1 cellular context compared by ENCODE assay signal in the genomic region with DNA sequence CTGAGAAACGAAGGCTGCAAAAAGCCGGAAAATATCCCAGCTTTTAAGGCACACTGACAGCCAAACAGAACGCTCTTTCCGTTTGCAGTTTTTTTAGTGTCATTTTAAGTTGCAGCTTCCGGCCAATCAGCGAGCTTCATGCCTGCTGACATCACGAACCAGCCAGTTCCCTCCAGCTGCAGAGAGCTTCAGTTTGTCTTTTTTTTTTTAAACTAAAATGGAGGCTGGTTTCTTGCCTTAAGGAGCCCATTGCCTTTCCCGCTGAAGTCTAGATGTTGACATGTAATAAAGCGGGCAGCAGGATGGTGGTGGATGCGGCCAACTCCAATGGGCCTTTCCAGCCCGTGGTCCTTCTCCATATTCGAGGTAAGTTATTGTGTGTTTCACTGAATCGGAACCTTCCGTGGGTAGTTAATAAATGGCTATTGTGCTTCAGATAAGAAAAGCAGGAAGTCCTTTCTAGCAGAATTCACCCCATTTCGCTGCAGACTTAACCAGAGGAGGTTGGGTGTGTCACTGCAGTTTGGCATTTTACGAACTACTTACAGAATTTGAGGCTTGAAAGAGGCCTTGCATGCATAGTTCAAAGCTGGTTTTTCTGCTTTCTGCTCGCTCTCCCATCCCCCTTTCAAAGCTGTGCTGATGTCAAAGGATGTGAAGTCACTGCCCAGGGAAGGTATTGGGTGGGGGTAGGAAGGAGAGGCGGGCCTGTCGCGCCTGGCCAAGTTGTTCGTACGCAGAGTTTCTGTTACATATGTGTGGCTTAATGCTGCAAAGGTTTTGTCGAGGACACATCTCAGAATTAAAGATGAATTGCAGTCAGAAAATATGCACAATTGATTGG.
TF ChIP-seq lines count a peak whose summit lies in the region.

No MANE protein-coding gene starts in this region.

TF ChIP-seq in HepG2, 621 proteins besides CTCF, POLR2A, EP300 and RAD21 (continued from another document):
- TF ChIP-seq, protein P1, sequence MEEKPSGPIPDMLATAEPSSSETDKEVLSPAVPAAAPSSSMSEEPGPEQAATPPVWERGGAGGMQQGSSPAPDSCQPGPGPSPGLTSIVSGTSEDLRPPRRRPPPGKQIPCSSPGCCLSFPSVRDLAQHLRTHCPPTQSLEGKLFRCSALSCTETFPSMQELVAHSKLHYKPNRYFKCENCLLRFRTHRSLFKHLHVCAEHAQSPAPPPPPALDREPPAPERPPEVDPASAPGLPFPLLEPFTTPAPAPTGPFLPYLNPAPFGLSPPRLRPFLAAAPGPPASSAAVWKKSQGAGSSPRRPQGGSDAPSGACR (CRISPR knock-in tag; IDR thresholded peaks at IDR 0.05), result no peak
- TF ChIP-seq POGZ (CRISPR knock-in tag; IDR thresholded peaks at IDR 0.05), result peak; percentile 66
- no peak for TF ChIP-seq NFE2 (CRISPR knock-in tag; IDR thresholded peaks at IDR 0.05)
- TF ChIP-seq, protein P2, sequence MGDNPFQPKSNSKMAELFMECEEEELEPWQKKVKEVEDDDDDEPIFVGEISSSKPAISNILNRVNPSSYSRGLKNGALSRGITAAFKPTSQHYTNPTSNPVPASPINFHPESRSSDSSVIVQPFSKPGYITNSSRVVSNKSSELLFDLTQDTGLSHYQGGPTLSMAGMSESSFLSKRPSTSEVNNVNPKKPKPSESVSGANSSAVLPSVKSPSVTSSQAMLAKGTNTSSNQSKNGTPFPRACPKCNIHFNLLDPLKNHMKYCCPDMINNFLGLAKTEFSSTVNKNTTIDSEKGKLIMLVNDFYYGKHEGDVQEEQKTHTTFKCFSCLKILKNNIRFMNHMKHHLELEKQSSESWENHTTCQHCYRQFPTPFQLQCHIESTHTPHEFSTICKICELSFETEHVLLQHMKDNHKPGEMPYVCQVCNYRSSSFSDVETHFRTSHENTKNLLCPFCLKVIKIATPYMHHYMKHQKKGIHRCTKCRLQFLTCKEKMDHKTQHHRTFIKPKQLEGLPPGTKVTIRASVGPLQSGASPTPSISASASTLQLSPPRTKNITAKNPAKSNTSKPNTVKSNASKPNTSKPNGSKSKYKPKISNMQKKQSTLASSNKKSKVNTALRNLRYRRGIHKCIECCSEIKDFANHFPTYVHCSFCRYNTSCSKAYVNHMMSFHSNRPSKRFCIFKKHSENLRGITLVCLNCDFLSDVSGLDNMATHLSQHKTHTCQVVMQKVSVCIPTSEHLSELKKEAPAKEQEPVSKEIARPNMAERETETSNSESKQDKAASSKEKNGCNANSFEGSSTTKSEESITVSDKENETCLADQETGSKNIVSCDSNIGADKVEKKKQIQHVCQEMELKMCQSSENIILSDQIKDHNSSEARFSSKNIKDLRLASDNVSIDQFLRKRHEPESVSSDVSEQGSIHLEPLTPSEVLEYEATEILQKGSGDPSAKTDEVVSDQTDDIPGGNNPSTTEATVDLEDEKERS (CRISPR knock-in tag; IDR thresholded peaks at IDR 0.05), result no peak
- TF ChIP-seq, protein P3, sequence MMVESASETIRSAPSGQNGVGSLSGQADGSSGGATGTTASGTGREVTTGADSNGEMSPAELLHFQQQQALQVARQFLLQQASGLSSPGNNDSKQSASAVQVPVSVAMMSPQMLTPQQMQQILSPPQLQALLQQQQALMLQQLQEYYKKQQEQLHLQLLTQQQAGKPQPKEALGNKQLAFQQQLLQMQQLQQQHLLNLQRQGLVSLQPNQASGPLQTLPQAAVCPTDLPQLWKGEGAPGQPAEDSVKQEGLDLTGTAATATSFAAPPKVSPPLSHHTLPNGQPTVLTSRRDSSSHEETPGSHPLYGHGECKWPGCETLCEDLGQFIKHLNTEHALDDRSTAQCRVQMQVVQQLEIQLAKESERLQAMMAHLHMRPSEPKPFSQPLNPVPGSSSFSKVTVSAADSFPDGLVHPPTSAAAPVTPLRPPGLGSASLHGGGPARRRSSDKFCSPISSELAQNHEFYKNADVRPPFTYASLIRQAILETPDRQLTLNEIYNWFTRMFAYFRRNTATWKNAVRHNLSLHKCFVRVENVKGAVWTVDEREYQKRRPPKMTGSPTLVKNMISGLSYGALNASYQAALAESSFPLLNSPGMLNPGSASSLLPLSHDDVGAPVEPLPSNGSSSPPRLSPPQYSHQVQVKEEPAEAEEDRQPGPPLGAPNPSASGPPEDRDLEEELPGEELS (CRISPR knock-in tag; IDR thresholded peaks at IDR 0.05), result 0 out of 2 replicates have a peak, but pooled peaks have one; percentile 55
- no peak for TF ChIP-seq ZNF558 (CRISPR knock-in tag; IDR thresholded peaks at IDR 0.05; ENCODE audit: borderline replicate concordance)
- TF ChIP-seq ZFP37 (CRISPR knock-in tag; IDR thresholded peaks at IDR 0.05; ENCODE audit: borderline replicate concordance), result peak; percentile 34; the same call in 1 of the 2 replicates
- TF ChIP-seq ESRRA (CRISPR knock-in tag; IDR thresholded peaks at IDR 0.05; ENCODE audit: low read depth), result no peak
- TF ChIP-seq, protein P4, sequence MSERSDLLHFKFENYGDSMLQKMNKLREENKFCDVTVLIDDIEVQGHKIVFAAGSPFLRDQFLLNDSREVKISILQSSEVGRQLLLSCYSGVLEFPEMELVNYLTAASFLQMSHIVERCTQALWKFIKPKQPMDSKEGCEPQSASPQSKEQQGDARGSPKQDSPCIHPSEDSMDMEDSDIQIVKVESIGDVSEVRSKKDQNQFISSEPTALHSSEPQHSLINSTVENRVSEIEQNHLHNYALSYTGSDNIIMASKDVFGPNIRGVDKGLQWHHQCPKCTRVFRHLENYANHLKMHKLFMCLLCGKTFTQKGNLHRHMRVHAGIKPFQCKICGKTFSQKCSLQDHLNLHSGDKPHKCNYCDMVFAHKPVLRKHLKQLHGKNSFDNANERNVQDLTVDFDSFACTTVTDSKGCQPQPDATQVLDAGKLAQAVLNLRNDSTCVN (CRISPR knock-in tag; IDR thresholded peaks at IDR 0.05; ENCODE audit: borderline replicate concordance), result no peak; the same call in 1 of the 2 replicates
- TF ChIP-seq TOE1 (CRISPR knock-in tag; IDR thresholded peaks at IDR 0.05), result no peak; the same call in 1 of the 2 replicates
- no peak for TF ChIP-seq ZNF263 (CRISPR knock-in tag; IDR thresholded peaks at IDR 0.05)
- 0 out of 2 replicates have a peak, but pooled peaks have one; percentile 48 for TF ChIP-seq ZNF274 (CRISPR knock-in tag; IDR thresholded peaks at IDR 0.05)
- no peak for TF ChIP-seq ZBTB1 (CRISPR knock-in tag; IDR thresholded peaks at IDR 0.05; ENCODE audit: borderline replicate concordance)
- TF ChIP-seq IRX3 (CRISPR knock-in tag; IDR thresholded peaks at IDR 0.05; ENCODE audit: borderline replicate concordance, low read depth), result peak; percentile 57; the same call in 1 of the 2 replicates
- TF ChIP-seq SRF (IDR thresholded peaks at IDR 0.05; ENCODE audit: low read depth, low read length), result no peak
- no peak for TF ChIP-seq ZNF264 (CRISPR knock-in tag; IDR thresholded peaks at IDR 0.05)
- no peak; the same call in 1 of the 2 replicates for TF ChIP-seq ISL2 (CRISPR knock-in tag; IDR thresholded peaks at IDR 0.05)
- TF ChIP-seq CBX1 (IDR thresholded peaks at IDR 0.05; ENCODE audit: low read depth), result no peak
- TF ChIP-seq, protein P5, sequence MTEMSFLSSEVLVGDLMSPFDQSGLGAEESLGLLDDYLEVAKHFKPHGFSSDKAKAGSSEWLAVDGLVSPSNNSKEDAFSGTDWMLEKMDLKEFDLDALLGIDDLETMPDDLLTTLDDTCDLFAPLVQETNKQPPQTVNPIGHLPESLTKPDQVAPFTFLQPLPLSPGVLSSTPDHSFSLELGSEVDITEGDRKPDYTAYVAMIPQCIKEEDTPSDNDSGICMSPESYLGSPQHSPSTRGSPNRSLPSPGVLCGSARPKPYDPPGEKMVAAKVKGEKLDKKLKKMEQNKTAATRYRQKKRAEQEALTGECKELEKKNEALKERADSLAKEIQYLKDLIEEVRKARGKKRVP (CRISPR knock-in tag; IDR thresholded peaks at IDR 0.05), result 0 out of 4 replicates have a peak, but pooled peaks of 1 of the 2 experiments have one; percentile 30
- peak; percentile 86 for TF ChIP-seq CREM (IDR thresholded peaks at IDR 0.05)
- TF ChIP-seq CREM (CRISPR knock-in tag; IDR thresholded peaks at IDR 0.05), result no peak
- TF ChIP-seq MAFK (conservative IDR thresholded peaks at IDR 0.05 in 1 of 2, IDR thresholded peaks at IDR 0.05 in 1 of 2; ENCODE audit: low read length in 2 of 2), result no peak
- no peak for TF ChIP-seq GPN1 (CRISPR knock-in tag; IDR thresholded peaks at IDR 0.05; ENCODE audit: borderline replicate concordance)
- no peak for TF ChIP-seq NCOA2 (CRISPR knock-in tag; IDR thresholded peaks at IDR 0.05)
- TF ChIP-seq TBL1XR1 (IDR thresholded peaks at IDR 0.05; ENCODE audit: borderline replicate concordance, low read length, partially characterized antibody), result no peak
- TF ChIP-seq ZNF451 (CRISPR knock-in tag; IDR thresholded peaks at IDR 0.05), result no peak
- TF ChIP-seq ZNF552 (CRISPR knock-in tag; IDR thresholded peaks at IDR 0.05; ENCODE audit: borderline replicate concordance), result 0 out of 2 replicates have a peak, but pooled peaks have one; percentile 37
- TF ChIP-seq SIX4 (CRISPR knock-in tag; IDR thresholded peaks at IDR 0.05), result no peak
- peak; percentile 81 for TF ChIP-seq GABPB1 (CRISPR knock-in tag; IDR thresholded peaks at IDR 0.05)
- TF ChIP-seq, protein P6, sequence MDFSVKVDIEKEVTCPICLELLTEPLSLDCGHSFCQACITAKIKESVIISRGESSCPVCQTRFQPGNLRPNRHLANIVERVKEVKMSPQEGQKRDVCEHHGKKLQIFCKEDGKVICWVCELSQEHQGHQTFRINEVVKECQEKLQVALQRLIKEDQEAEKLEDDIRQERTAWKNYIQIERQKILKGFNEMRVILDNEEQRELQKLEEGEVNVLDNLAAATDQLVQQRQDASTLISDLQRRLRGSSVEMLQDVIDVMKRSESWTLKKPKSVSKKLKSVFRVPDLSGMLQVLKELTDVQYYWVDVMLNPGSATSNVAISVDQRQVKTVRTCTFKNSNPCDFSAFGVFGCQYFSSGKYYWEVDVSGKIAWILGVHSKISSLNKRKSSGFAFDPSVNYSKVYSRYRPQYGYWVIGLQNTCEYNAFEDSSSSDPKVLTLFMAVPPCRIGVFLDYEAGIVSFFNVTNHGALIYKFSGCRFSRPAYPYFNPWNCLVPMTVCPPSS (IDR thresholded peaks at IDR 0.05), result no peak
- no peak for TF ChIP-seq NR2F1 (CRISPR knock-in tag; IDR thresholded peaks at IDR 0.05)
- TF ChIP-seq NR1H2 (CRISPR knock-in tag; IDR thresholded peaks at IDR 0.05; ENCODE audit: borderline replicate concordance, low read depth), result no peak
- peak; percentile 68; the same call in 1 of the 2 replicates for TF ChIP-seq ZNF605 (CRISPR knock-in tag; IDR thresholded peaks at IDR 0.05)
- peak; percentile 50 for TF ChIP-seq GABPA (IDR thresholded peaks at IDR 0.05; ENCODE audit: low read depth, low read length)
- peak; percentile 87 for TF ChIP-seq GABPA (CRISPR knock-in tag; IDR thresholded peaks at IDR 0.05; ENCODE audit: low read depth)
- TF ChIP-seq, protein P7, sequence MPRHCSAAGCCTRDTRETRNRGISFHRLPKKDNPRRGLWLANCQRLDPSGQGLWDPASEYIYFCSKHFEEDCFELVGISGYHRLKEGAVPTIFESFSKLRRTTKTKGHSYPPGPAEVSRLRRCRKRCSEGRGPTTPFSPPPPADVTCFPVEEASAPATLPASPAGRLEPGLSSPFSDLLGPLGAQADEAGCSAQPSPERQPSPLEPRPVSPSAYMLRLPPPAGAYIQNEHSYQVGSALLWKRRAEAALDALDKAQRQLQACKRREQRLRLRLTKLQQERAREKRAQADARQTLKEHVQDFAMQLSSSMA (CRISPR knock-in tag; IDR thresholded peaks at IDR 0.05), result peak; percentile 79
- TF ChIP-seq ZNF572 (CRISPR knock-in tag; IDR thresholded peaks at IDR 0.05), result no peak
- TF ChIP-seq, protein P8, sequence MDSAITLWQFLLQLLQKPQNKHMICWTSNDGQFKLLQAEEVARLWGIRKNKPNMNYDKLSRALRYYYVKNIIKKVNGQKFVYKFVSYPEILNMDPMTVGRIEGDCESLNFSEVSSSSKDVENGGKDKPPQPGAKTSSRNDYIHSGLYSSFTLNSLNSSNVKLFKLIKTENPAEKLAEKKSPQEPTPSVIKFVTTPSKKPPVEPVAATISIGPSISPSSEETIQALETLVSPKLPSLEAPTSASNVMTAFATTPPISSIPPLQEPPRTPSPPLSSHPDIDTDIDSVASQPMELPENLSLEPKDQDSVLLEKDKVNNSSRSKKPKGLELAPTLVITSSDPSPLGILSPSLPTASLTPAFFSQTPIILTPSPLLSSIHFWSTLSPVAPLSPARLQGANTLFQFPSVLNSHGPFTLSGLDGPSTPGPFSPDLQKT (CRISPR knock-in tag; IDR thresholded peaks at IDR 0.05; ENCODE audit: borderline replicate concordance), result no peak
TF ChIP-seq in HepG2: peak in this region for 175.
